1 cellular context compared by ENCODE assay signal in the genomic region with DNA sequence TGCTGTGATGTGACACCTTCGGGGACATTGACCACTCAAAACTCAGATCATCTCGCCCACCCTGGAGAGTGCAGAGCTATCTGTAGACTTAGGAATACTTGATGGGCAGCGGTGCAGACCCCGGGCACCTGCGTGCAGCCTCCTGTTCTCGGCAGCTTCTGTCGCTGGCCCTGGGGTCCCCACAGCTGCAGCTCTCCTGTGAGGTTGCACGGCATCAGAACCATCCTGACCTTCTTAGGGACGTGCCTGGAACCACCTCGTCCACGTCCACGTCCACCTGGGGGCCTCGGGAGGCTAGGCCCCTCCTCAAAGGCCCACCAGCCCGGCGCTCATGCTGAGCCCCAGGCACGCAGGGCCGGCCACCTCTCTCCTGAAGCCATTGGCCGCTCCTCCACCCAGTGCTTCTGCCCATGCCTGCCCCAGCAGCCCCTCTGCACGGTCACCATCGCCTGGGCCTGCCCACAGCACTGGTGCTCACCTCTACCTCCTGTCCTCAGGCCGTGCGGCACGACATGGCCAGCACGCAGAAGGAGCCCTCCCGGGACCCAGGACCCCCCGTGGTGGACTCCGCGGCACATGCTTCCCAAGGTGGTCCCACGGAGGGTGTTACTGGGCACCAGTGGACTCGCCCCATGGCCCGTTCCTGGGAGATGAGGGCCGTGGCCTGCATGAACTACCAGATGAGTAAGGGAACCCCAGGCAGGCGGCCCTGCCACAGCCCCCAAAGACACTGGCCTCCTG.
TF ChIP-seq lines count a peak whose summit lies in the region.

No MANE protein-coding gene starts in this region.

TF ChIP-seq in IMR-90, 13 proteins besides CTCF, POLR2A, EP300 and RAD21:
- TF ChIP-seq MAZ (IDR thresholded peaks at IDR 0.05; ENCODE audit: borderline replicate concordance, low read depth, low read length) (no peak), MXI1 (IDR thresholded peaks at IDR 0.05; ENCODE audit: borderline replicate concordance, low read depth, low read length) (no peak), MAFK (IDR thresholded peaks at IDR 0.05; ENCODE audit: low read depth, low read length) (no peak), RFX5 (IDR thresholded peaks at IDR 0.05; ENCODE audit: low read depth, low read length) (no peak)
- TF ChIP-seq, protein P1, sequence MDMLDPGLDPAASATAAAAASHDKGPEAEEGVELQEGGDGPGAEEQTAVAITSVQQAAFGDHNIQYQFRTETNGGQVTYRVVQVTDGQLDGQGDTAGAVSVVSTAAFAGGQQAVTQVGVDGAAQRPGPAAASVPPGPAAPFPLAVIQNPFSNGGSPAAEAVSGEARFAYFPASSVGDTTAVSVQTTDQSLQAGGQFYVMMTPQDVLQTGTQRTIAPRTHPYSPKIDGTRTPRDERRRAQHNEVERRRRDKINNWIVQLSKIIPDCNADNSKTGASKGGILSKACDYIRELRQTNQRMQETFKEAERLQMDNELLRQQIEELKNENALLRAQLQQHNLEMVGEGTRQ (IDR thresholded peaks at IDR 0.05; ENCODE audit: low read depth, low read length): no peak
